Comparison of ENCODE assay signal across 1 cellular context in genomic region chr19:49749055-49749716, GRCh38.
TF ChIP-seq lines count a peak whose summit lies in the region.

No MANE protein-coding gene starts in this region.

TF ChIP-seq in K562, 482 proteins besides CTCF, POLR2A, EP300 and RAD21 (continued from another document):
- TF ChIP-seq, protein P1, sequence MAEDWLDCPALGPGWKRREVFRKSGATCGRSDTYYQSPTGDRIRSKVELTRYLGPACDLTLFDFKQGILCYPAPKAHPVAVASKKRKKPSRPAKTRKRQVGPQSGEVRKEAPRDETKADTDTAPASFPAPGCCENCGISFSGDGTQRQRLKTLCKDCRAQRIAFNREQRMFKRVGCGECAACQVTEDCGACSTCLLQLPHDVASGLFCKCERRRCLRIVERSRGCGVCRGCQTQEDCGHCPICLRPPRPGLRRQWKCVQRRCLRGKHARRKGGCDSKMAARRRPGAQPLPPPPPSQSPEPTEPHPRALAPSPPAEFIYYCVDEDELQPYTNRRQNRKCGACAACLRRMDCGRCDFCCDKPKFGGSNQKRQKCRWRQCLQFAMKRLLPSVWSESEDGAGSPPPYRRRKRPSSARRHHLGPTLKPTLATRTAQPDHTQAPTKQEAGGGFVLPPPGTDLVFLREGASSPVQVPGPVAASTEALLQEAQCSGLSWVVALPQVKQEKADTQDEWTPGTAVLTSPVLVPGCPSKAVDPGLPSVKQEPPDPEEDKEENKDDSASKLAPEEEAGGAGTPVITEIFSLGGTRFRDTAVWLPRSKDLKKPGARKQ (CRISPR knock-in tag; IDR thresholded peaks at IDR 0.05) = no peak
- TF ChIP-seq ZBTB17 (CRISPR knock-in tag; IDR thresholded peaks at IDR 0.05) (no peak), BMI1 (IDR thresholded peaks at IDR 0.05; ENCODE audit: low read length) (no peak), MCM7 (IDR thresholded peaks at IDR 0.05) (no peak), LARP7 (IDR thresholded peaks at IDR 0.05) (no peak), NFYB (IDR thresholded peaks at IDR 0.05; ENCODE audit: extremely low read depth, insufficient read length) (peak; percentile 99), IFI16 (CRISPR knock-in tag; IDR thresholded peaks at IDR 0.05) (no peak), USF1 (CRISPR knock-in tag; IDR thresholded peaks at IDR 0.05) (peak; percentile 97), FOS (IDR thresholded peaks at IDR 0.05; ENCODE audit: extremely low read depth, insufficient read length) (peak; percentile 73), RBFOX2 (IDR thresholded peaks at IDR 0.05; ENCODE audit: low read depth, low read length) (no peak), E2F8 (IDR thresholded peaks at IDR 0.05; ENCODE audit: low read depth, partially characterized antibody) (no peak), RBBP5 (IDR thresholded peaks at IDR 0.05; ENCODE audit: borderline replicate concordance, insufficient read depth, low read length, poor library complexity, severe bottlenecking) (no peak), CBFA2T2 (conservative IDR thresholded peaks at IDR 0.05) (peak; percentile 60), ERF (CRISPR knock-in tag; IDR thresholded peaks at IDR 0.05) (no peak), SIN3A (IDR thresholded peaks at IDR 0.05; ENCODE audit: borderline replicate concordance in 2 of 2, control insufficient read depth in 1 of 2, low read depth in 2 of 2, low read length in 2 of 2) (no peak), TEAD1 (CRISPR knock-in tag; IDR thresholded peaks at IDR 0.05) (no peak), ZNF143 (CRISPR knock-in tag; IDR thresholded peaks at IDR 0.05) (peak; percentile 86), SETDB1 (IDR thresholded peaks at IDR 0.05; ENCODE audit: low read length) (no peak), KDM4B (IDR thresholded peaks at IDR 0.05; ENCODE audit: borderline replicate concordance in 2 of 2, low read depth in 1 of 2) (no peak)
- TF ChIP-seq, protein P2, sequence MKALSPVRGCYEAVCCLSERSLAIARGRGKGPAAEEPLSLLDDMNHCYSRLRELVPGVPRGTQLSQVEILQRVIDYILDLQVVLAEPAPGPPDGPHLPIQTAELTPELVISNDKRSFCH (CRISPR knock-in tag; IDR thresholded peaks at IDR 0.05) = no peak
- TF ChIP-seq, protein P2 (tag; IDR thresholded peaks at IDR 0.05) = no peak
- TF ChIP-seq, protein P3, sequence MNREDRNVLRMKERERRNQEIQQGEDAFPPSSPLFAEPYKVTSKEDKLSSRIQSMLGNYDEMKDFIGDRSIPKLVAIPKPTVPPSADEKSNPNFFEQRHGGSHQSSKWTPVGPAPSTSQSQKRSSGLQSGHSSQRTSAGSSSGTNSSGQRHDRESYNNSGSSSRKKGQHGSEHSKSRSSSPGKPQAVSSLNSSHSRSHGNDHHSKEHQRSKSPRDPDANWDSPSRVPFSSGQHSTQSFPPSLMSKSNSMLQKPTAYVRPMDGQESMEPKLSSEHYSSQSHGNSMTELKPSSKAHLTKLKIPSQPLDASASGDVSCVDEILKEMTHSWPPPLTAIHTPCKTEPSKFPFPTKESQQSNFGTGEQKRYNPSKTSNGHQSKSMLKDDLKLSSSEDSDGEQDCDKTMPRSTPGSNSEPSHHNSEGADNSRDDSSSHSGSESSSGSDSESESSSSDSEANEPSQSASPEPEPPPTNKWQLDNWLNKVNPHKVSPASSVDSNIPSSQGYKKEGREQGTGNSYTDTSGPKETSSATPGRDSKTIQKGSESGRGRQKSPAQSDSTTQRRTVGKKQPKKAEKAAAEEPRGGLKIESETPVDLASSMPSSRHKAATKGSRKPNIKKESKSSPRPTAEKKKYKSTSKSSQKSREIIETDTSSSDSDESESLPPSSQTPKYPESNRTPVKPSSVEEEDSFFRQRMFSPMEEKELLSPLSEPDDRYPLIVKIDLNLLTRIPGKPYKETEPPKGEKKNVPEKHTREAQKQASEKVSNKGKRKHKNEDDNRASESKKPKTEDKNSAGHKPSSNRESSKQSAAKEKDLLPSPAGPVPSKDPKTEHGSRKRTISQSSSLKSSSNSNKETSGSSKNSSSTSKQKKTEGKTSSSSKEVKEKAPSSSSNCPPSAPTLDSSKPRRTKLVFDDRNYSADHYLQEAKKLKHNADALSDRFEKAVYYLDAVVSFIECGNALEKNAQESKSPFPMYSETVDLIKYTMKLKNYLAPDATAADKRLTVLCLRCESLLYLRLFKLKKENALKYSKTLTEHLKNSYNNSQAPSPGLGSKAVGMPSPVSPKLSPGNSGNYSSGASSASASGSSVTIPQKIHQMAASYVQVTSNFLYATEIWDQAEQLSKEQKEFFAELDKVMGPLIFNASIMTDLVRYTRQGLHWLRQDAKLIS (CRISPR knock-in tag; IDR thresholded peaks at IDR 0.05) = no peak
- TF ChIP-seq, protein P4, sequence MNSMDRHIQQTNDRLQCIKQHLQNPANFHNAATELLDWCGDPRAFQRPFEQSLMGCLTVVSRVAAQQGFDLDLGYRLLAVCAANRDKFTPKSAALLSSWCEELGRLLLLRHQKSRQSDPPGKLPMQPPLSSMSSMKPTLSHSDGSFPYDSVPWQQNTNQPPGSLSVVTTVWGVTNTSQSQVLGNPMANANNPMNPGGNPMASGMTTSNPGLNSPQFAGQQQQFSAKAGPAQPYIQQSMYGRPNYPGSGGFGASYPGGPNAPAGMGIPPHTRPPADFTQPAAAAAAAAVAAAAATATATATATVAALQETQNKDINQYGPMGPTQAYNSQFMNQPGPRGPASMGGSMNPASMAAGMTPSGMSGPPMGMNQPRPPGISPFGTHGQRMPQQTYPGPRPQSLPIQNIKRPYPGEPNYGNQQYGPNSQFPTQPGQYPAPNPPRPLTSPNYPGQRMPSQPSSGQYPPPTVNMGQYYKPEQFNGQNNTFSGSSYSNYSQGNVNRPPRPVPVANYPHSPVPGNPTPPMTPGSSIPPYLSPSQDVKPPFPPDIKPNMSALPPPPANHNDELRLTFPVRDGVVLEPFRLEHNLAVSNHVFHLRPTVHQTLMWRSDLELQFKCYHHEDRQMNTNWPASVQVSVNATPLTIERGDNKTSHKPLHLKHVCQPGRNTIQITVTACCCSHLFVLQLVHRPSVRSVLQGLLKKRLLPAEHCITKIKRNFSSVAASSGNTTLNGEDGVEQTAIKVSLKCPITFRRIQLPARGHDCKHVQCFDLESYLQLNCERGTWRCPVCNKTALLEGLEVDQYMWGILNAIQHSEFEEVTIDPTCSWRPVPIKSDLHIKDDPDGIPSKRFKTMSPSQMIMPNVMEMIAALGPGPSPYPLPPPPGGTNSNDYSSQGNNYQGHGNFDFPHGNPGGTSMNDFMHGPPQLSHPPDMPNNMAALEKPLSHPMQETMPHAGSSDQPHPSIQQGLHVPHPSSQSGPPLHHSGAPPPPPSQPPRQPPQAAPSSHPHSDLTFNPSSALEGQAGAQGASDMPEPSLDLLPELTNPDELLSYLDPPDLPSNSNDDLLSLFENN (IDR thresholded peaks at IDR 0.05; ENCODE audit: low read depth in 2 of 2, low read length in 2 of 2) = no peak
- TF ChIP-seq, protein P5, sequence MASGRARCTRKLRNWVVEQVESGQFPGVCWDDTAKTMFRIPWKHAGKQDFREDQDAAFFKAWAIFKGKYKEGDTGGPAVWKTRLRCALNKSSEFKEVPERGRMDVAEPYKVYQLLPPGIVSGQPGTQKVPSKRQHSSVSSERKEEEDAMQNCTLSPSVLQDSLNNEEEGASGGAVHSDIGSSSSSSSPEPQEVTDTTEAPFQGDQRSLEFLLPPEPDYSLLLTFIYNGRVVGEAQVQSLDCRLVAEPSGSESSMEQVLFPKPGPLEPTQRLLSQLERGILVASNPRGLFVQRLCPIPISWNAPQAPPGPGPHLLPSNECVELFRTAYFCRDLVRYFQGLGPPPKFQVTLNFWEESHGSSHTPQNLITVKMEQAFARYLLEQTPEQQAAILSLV (tag; IDR thresholded peaks at IDR 0.05) = no peak
